In the genomic region with DNA sequence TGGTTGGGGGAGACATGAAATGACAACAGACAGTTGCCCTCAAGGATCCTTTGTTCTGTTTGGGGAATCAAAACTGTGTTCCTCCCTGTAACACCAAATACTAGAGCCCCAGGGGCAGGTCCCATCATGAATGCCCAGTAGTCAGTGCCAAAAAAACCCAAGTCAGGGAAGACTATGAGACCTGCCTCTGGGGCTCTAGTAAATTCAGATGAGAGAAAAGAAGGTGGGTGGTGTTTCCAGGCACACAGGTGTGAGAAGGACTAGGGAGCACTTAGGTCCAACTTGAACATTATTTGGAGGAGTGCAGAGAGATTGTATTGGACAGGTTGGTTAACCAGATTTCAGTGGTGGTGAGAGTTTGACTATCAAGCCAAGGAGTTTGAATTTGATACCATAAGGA, we compare ENCODE assay signal across 8 cellular contexts. TPM values are rescaled to one million over a fixed set of nuclear protein-coding genes. Genes with fewer than 3 reads are reported as not detected.
DNase-seq lines count a peak whose midpoint lies in the region; ATAC-seq and TF ChIP-seq lines count a peak whose summit lies in the region.

No MANE protein-coding gene starts in this region.

- CTCF ChIA-PET in activated B cell treated with CpG ODN at 0.5 μM for 24 hours (lab: Charles Lee): interaction anchor here (1.4 to 1.7 kb wide), 6 partner anchors 11 to 84 kb away, joined by 3 to 39 read pairs (median 21); a partner anchor contains a TSS

- no peak for TF ChIP-seq CTCF in activated B cell treated with CpG ODN at 0.5 μM for 24 hours (IDR thresholded peaks at IDR 0.05)
- TF ChIP-seq CTCF in right lobe of liver (IDR thresholded peaks at IDR 0.05): no peak

- no peak for TF ChIP-seq POLR2A in right lobe of liver (IDR thresholded peaks at IDR 0.05)

- intact Hi-C loops in activated B cell treated with CpG ODN at 0.5 μM for 24 hours (cut with micrococcal nuclease) (loop anchor here (1.0 to 10.0 kb wide), 5 partner anchors 15 to 1513 kb away; no protein-coding TSS in a partner anchor), right lobe of liver (cut with DNase I) (loop anchor here (10.0 kb wide), 1 partner anchor 63 kb away; no protein-coding TSS in a partner anchor)

- ATAC-seq in activated B cell treated with CpG ODN at 0.5 μM for 24 hours (ENCODE audit: low read depth) (no peak), right lobe of liver (no peak), HG02870 (IDR thresholded peaks at IDR 0.05; ENCODE audit: unreplicated experiment) (no peak)

- H3K4me3 ChIP-seq in right lobe of liver (no peak overlapping the region), thymus (ENCODE audit: low read length) (no peak overlapping the region)

- peaks cover 0 to 13% (median 0%) of the 10 kb centered on the region in 4 donors for H3K36me3 ChIP-seq in right lobe of liver
- no peaks in the 10 kb centered on the region for H3K36me3 ChIP-seq in thymus (ENCODE audit: control insufficient read depth, insufficient read depth)

- POLR2A ChIA-PET in activated B cell treated with CpG ODN at 0.5 μM for 24 hours (lab: Charles Lee): interaction anchor here (1.5 to 11.6 kb wide), 11 partner anchors 10 to 79 kb away, joined by 6 to 461 read pairs (median 81); a partner anchor contains a TSS

- no peak for DNase-seq in activated T-cell treated with anti-CD3 and anti-CD28 coated beads, Interleukin-2, amount 50 U/mL, for 24 hours
- no peak for DNase-seq in activated T-cell treated with anti-CD3 and anti-CD28 coated beads, Interleukin-2, amount 50 U/mL, for 48 hours
- DNase-seq in activated B cell treated with CpG ODN at 0.5 μM for 24 hours (no peak), right lobe of liver (no peak), KG1 (lab: John Stamatoyannopoulos, UW) (no peak), GM03348 (ENCODE audit: low spot score) (no peak)

- H3K27me3 Mint-ChIP-seq in activated T-cell treated with anti-CD3 and anti-CD28 coated beads, Interleukin-2, amount 50 U/mL, for 24 hours: no peaks in the 10 kb centered on the region
- no peaks in the 10 kb centered on the region for H3K27me3 Mint-ChIP-seq in activated B cell treated with CpG ODN at 0.5 μM for 24 hours

- H3K9me3 ChIP-seq in right lobe of liver (no peaks in the 10 kb centered on the region), thymus (ENCODE audit: control insufficient read depth) (no peaks in the 10 kb centered on the region)

- no peaks in the 10 kb centered on the region for H3K9me3 Mint-ChIP-seq in activated T-cell treated with anti-CD3 and anti-CD28 coated beads, Interleukin-2, amount 50 U/mL, for 24 hours
- no peaks in the 10 kb centered on the region for H3K9me3 Mint-ChIP-seq in activated B cell treated with CpG ODN at 0.5 μM for 24 hours

- peak overlapping the region; percentile 94 for H3K27ac Mint-ChIP-seq in activated T-cell treated with anti-CD3 and anti-CD28 coated beads, Interleukin-2, amount 50 U/mL, for 24 hours
- peak overlapping the region; percentile 90 for H3K27ac Mint-ChIP-seq in activated B cell treated with CpG ODN at 0.5 μM for 24 hours

- H3K4me1 Mint-ChIP-seq in activated T-cell treated with anti-CD3 and anti-CD28 coated beads, Interleukin-2, amount 50 U/mL, for 24 hours (ENCODE audit: low read depth): peaks cover 96% of the 10 kb centered on the region
- peaks cover 98% of the 10 kb centered on the region for H3K4me1 Mint-ChIP-seq in activated B cell treated with CpG ODN at 0.5 μM for 24 hours

- H3K27me3 ChIP-seq in right lobe of liver (no peaks in the 10 kb centered on the region), thymus (ENCODE audit: control insufficient read depth, insufficient read depth) (no peaks in the 10 kb centered on the region)

- H3K4me1 ChIP-seq in right lobe of liver (peaks cover 3 to 74% (median 36%) of the 10 kb centered on the region in 4 donors), thymus (ENCODE audit: control insufficient read depth, insufficient read depth, low read length) (peaks cover 47% of the 10 kb centered on the region)

- H3K4me3 Mint-ChIP-seq in activated T-cell treated with anti-CD3 and anti-CD28 coated beads, Interleukin-2, amount 50 U/mL, for 24 hours: peak overlapping the region; percentile 47
- peak overlapping the region; percentile 82 for H3K4me3 Mint-ChIP-seq in activated B cell treated with CpG ODN at 0.5 μM for 24 hours

- peak overlapping the region; percentile 21 to 58 (median 42) for H3K27ac ChIP-seq in right lobe of liver
- peak overlapping the region; percentile 46 for H3K27ac ChIP-seq in thymus (ENCODE audit: low read depth)

- H3K36me3 Mint-ChIP-seq in activated T-cell treated with anti-CD3 and anti-CD28 coated beads, Interleukin-2, amount 50 U/mL, for 24 hours (ENCODE audit: low read depth): peaks cover 57% of the 10 kb centered on the region
- H3K36me3 Mint-ChIP-seq in activated B cell treated with CpG ODN at 0.5 μM for 24 hours (ENCODE audit: low read depth): peaks cover 26% of the 10 kb centered on the region

RNA-seq across cellular contexts. Expression of a gene that starts 51.9 kb away (rescaled TPM):
- 5.4 and 6.6 TPM in 2 replicates for total RNA-seq in activated B cell treated with CpG ODN at 0.5 μM for 24 hours
- total RNA-seq in right lobe of liver: 10 to 100 TPM in 1 of 6 experiments, 1 to 10 TPM in 5; 4.7 to 11.1 (median 6.5) TPM
- polyA plus RNA-seq in thymus: 25.4 TPM
